Comparison of ENCODE assay signal across 7 cellular contexts in genomic region chr20:3402453-3402852, GRCh38. TPM values are rescaled to one million over a fixed set of nuclear protein-coding genes. Genes with fewer than 3 reads are reported as not detected.
"Had no signal": no experiment of that assay in that cellular context is flagged by ENCODE, and none has a peak within 500 bp of the region (broad histone marks: within the 10 kb centered on the region; RNA-seq: fewer than 3 reads in every experiment).

No MANE protein-coding gene starts in this region.

- ATAC-seq: GM23338 had no signal

- H3K27ac Mint-ChIP-seq: GM23338, H9, HFFc6, IgD-negative memory B cell had no signal

- H3K4me3 Mint-ChIP-seq: GM23338, H9, HFFc6 had no signal

- H3K9me3 Mint-ChIP-seq: GM23338, H9, HFFc6, IgD-negative memory B cell had no signal

- H3K4me3 ChIP-seq: GM23338 had no signal

- H3K27me3 Mint-ChIP-seq: IgD-negative memory B cell had no signal

- DNase-seq: H9, HCEC 1CT, HFFc6, KBM-7 had no signal

RNA-seq across cellular contexts. Expression of gene DNAAF9, which starts 5.0 kb away (rescaled TPM):
- total RNA-seq: HT-29 had no signal
